In genomic region chr12:115956674-115957073, GRCh38 we compare ENCODE assay signal across 24 cellular contexts.
"Had no signal": no experiment of that assay in that cellular context is flagged by ENCODE, and none has a peak within 500 bp of the region (broad histone marks: within the 10 kb centered on the region; RNA-seq: fewer than 3 reads in every experiment).

No MANE protein-coding gene starts in this region.

- H3K27me3 ChIP-seq: gastroesophageal sphincter, right lobe of liver, tibial artery had no signal

- ATAC-seq: activated T-cell treated with anti-CD3 and anti-CD28 coated beads, Interleukin-2, amount 50 U/mL, for 4 hours; gastroesophageal sphincter; left ventricle myocardium superior; right lobe of liver; stimulated activated effector memory CD8-positive, alpha-beta T cell treated with anti-CD3 and anti-CD28 coated beads, Interleukin-12 subunit alpha, Interleukin-12 subunit beta, amount 100 ng/mL, for 72 hours; stimulated activated naive CD8-positive, alpha-beta T cell treated with anti-CD3 and anti-CD28 coated beads, Interleukin-15, amount 100 ng/mL, for 72 hours had no signal

- H3K4me1 ChIP-seq: parathyroid adenoma, right lobe of liver, tibial artery had no signal

- H3K27ac ChIP-seq: epithelial cell of prostate, gastroesophageal sphincter, parathyroid adenoma, right lobe of liver, skin epidermis, tibial artery had no signal

- H3K27me3 Mint-ChIP-seq: activated B cell treated with CpG ODN at 0.5 μM for 24 hours; activated naive CD8-positive, alpha-beta T cell treated with anti-CD3 and anti-CD28 coated beads for 36 hours; memory B cell; stimulated activated naive CD8-positive, alpha-beta T cell treated with anti-CD3 and anti-CD28 coated beads, Interleukin-15, amount 100 ng/mL, for 72 hours had no signal

- H3K9me3 Mint-ChIP-seq: activated B cell treated with CpG ODN at 0.5 μM for 24 hours; activated naive CD8-positive, alpha-beta T cell treated with anti-CD3 and anti-CD28 coated beads for 36 hours; activated T-cell treated with anti-CD3 and anti-CD28 coated beads, Interleukin-2, amount 50 U/mL, for 4 hours; activated T-helper 2 cell treated with anti-CD3 and anti-CD28 coated beads, Interferon-gamma antibody, Interleukin-2, Interleukin-4, amounts not matched to agents 10 μg/mL and 5 μg/mL and 100 μg/mL, durations not matched to agents 14 hours and 24 hours and 36 hours; endodermal cell; memory B cell; nephron; stimulated activated effector memory CD8-positive, alpha-beta T cell treated with anti-CD3 and anti-CD28 coated beads, Interleukin-12 subunit alpha, Interleukin-12 subunit beta, amount 100 ng/mL, for 72 hours; stimulated activated naive CD8-positive, alpha-beta T cell treated with anti-CD3 and anti-CD28 coated beads, Interleukin-15, amount 100 ng/mL, for 72 hours had no signal

- H3K4me3 ChIP-seq: gastroesophageal sphincter, right lobe of liver, skin epidermis, tibial artery had no signal

- H3K9me3 ChIP-seq: gastroesophageal sphincter, right lobe of liver, tibial artery had no signal

- H3K27ac Mint-ChIP-seq: activated B cell treated with CpG ODN at 0.5 μM for 24 hours; activated naive CD8-positive, alpha-beta T cell treated with anti-CD3 and anti-CD28 coated beads for 36 hours; activated T-helper 2 cell treated with anti-CD3 and anti-CD28 coated beads, Interferon-gamma antibody, Interleukin-2, Interleukin-4, amounts not matched to agents 10 μg/mL and 5 μg/mL and 100 μg/mL, durations not matched to agents 14 hours and 24 hours and 36 hours; endodermal cell; memory B cell; nephron; stimulated activated effector memory CD8-positive, alpha-beta T cell treated with anti-CD3 and anti-CD28 coated beads, Interleukin-12 subunit alpha, Interleukin-12 subunit beta, amount 100 ng/mL, for 72 hours; stimulated activated naive CD8-positive, alpha-beta T cell treated with anti-CD3 and anti-CD28 coated beads, Interleukin-15, amount 100 ng/mL, for 72 hours had no signal

- H2AFZ ChIP-seq: parathyroid adenoma had no signal

- H3K9ac ChIP-seq: parathyroid adenoma had no signal

- H3K4me1 Mint-ChIP-seq: activated B cell treated with CpG ODN at 0.5 μM for 24 hours, endodermal cell, memory B cell had no signal

- DNase-seq: activated B cell treated with CpG ODN at 0.5 μM for 24 hours; activated CD4-positive, alpha-beta T cell treated with anti-CD3 and anti-CD28 coated beads for 4 hours; activated CD4-positive, alpha-beta T cell treated with anti-CD3 and anti-CD28 coated beads, Interleukin-2, amount 50 U/mL, for 48 hours; activated CD8-positive, alpha-beta memory T cell treated with anti-CD3 and anti-CD28 coated beads, Interleukin-2, amount 50 U/mL, for 48 hours; activated naive CD4-positive, alpha-beta T cell; activated naive CD8-positive, alpha-beta T cell treated with anti-CD3 and anti-CD28 coated beads for 36 hours; activated T-cell treated with anti-CD3 and anti-CD28 coated beads, Interleukin-2, amount 50 U/mL, for 4 hours; cortex of kidney; endodermal cell; head of caudate nucleus; hypothalamus; left ventricle myocardium superior; right lobe of liver; stimulated activated CD4-positive, alpha-beta T cell treated with anti-CD3 and anti-CD28 coated beads, Interleukin-2, amount 100 ng/mL, for 24 hours; stimulated activated naive CD8-positive, alpha-beta T cell treated with anti-CD3 and anti-CD28 coated beads, Interleukin-15, amount 100 ng/mL, for 72 hours; tibial artery had no signal

- H3K4me3 Mint-ChIP-seq: activated B cell treated with CpG ODN at 0.5 μM for 24 hours; activated naive CD8-positive, alpha-beta T cell treated with anti-CD3 and anti-CD28 coated beads for 36 hours; activated T-cell treated with anti-CD3 and anti-CD28 coated beads, Interleukin-2, amount 50 U/mL, for 4 hours; endodermal cell; memory B cell; nephron; stimulated activated effector memory CD8-positive, alpha-beta T cell treated with anti-CD3 and anti-CD28 coated beads, Interleukin-12 subunit alpha, Interleukin-12 subunit beta, amount 100 ng/mL, for 72 hours; stimulated activated naive CD8-positive, alpha-beta T cell treated with anti-CD3 and anti-CD28 coated beads, Interleukin-15, amount 100 ng/mL, for 72 hours had no signal

- H3K79me2 ChIP-seq: parathyroid adenoma had no signal
